ENCODE assay signal across 19 cellular contexts in the genomic region with DNA sequence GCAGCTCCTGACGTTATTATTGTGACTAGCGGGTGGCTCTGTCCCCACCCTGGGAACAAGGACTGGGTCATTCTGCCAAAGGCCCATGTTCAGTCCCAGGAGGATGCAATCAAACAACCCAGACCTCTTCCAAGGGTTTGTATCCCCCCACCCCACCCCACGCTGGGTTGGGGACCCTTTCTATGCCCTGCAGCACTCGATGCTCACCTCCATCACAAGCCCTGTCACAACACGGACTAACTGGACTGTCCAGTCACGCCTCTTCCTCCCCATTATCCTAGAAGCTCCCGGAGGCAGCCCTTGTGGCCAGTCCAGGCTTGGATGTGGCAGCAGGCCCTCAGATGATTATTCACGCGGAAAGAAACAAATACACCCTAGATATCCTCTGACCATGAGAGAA. TPM values are rescaled to one million over a fixed set of nuclear protein-coding genes. Genes with fewer than 3 reads are reported as not detected.
DNase-seq lines count a peak whose midpoint lies in the region; ATAC-seq lines count a peak whose summit lies in the region.
"Had no signal": no experiment of that assay in that cellular context is flagged by ENCODE, and none has a peak within 500 bp of the region (broad histone marks: within the 10 kb centered on the region; RNA-seq: fewer than 3 reads in every experiment).

No MANE protein-coding gene starts in this region.

- no peak overlapping the region for H4K12ac ChIP-seq in trophoblast cell (ENCODE audit: low read depth, low read length)

- intact Hi-C loops in left cardiac atrium (cut with DNase I): no loop called here

- H3K27me3 ChIP-seq in HUES64 (ENCODE audit: insufficient read depth, low read length): peaks cover 23% of the 10 kb centered on the region
- peaks cover 29% of the 10 kb centered on the region for H3K27me3 ChIP-seq in iPS-20b (ENCODE audit: insufficient read depth, low read length)
- no peaks in the 10 kb centered on the region for H3K27me3 ChIP-seq in trophoblast cell (ENCODE audit: insufficient read depth, low read length)

- H3K79me1 ChIP-seq in trophoblast cell (ENCODE audit: low read length): peaks cover 52% of the 10 kb centered on the region

- H3K27ac ChIP-seq in HUES64 (ENCODE audit: low read depth, low read length) (peak overlapping the region; percentile 99; the same call in 1 of the 2 replicates), iPS-20b (ENCODE audit: low read length) (no peak overlapping the region), trophoblast cell (ENCODE audit: low read depth, low read length) (peak overlapping the region; percentile 66)
- H3K27ac ChIP-seq: epithelial cell of prostate, KMS-11, RWPE1, skin epidermis had no signal

- H3K4ac ChIP-seq in trophoblast cell (ENCODE audit: low read depth, low read length): peak overlapping the region; percentile 35

- H2BK12ac ChIP-seq in trophoblast cell (ENCODE audit: low read length): peak overlapping the region; percentile 29

- peak overlapping the region; percentile 27 for H4K91ac ChIP-seq in trophoblast cell (ENCODE audit: low read depth, low read length)

- H3K79me2 ChIP-seq in trophoblast cell (ENCODE audit: control insufficient read depth, insufficient read depth, low read length, poor library complexity): peaks cover 34% of the 10 kb centered on the region

- no peak overlapping the region for H4K8ac ChIP-seq in trophoblast cell (ENCODE audit: low read depth, low read length)

- ATAC-seq in left cardiac atrium: no peak
- ATAC-seq: CD8-positive, alpha-beta T cell had no signal

- WGBS in HUES64: 87% methylated on average over 9 of the region's 9 CpGs
- WGBS in trophoblast cell (ENCODE audit: extremely low coverage, insufficient coverage, insufficient read length): no CpG with 5 or more reads among the region's 9 CpGs

- H3K4me2 ChIP-seq in trophoblast cell (ENCODE audit: low read length): peak overlapping the region; percentile 21
- H3K4me2 ChIP-seq: KMS-11 had no signal

- peak overlapping the region; percentile 61 for H2BK5ac ChIP-seq in trophoblast cell (ENCODE audit: low read depth, low read length, poor library complexity)

- H3K18ac ChIP-seq in trophoblast cell (ENCODE audit: low read length): peak overlapping the region; percentile 44

- H3K23ac ChIP-seq in trophoblast cell (ENCODE audit: low read length): no peak overlapping the region

- H3K14ac ChIP-seq in trophoblast cell (ENCODE audit: low read length): no peak overlapping the region

- peak overlapping the region; percentile 58 for H2BK120ac ChIP-seq in trophoblast cell (ENCODE audit: insufficient read depth, low read length, poor library complexity)

- no peak overlapping the region for H3K9ac ChIP-seq in HUES64 (ENCODE audit: low read depth, low read length)
- H3K9ac ChIP-seq in iPS-20b (ENCODE audit: low read depth, low read length): peak overlapping the region; percentile 80; the same call in 1 of the 2 replicates
- no peak overlapping the region for H3K9ac ChIP-seq in trophoblast cell (ENCODE audit: low read length)
- H3K9ac ChIP-seq: KMS-11 had no signal

- peak overlapping the region; percentile 53 for H2AK5ac ChIP-seq in trophoblast cell (ENCODE audit: low read length)

- peaks cover 67% of the 10 kb centered on the region for H3K4me1 ChIP-seq in HUES64 (ENCODE audit: insufficient read depth, low read length)
- peaks cover 66% of the 10 kb centered on the region for H3K4me1 ChIP-seq in iPS-20b (ENCODE audit: insufficient read depth, low read length)
- peaks cover 49 to 50% of the 10 kb centered on the region in 2 experiments for H3K4me1 ChIP-seq in trophoblast cell (ENCODE audit: control insufficient read depth in 1 of 2, insufficient read depth in 2 of 2, low read length in 2 of 2)

- no peak overlapping the region for H3K4me3 ChIP-seq in HUES64 (ENCODE audit: low read length)
- H3K4me3 ChIP-seq in iPS-20b (ENCODE audit: low read length): peak overlapping the region; percentile 58; the same call in 1 of the 2 replicates
- no peak overlapping the region for H3K4me3 ChIP-seq in trophoblast cell (ENCODE audit: low read depth, low read length)
- H3K4me3 ChIP-seq: skin epidermis had no signal

- H3K36me3 ChIP-seq in HUES64 (ENCODE audit: insufficient read depth, low read length) (no peaks in the 10 kb centered on the region), iPS-20b (ENCODE audit: insufficient read depth, low read depth, low read length) (no peaks in the 10 kb centered on the region), trophoblast cell (ENCODE audit: control insufficient read depth in 1 of 2, insufficient read depth in 2 of 2, low read length in 2 of 2) (peaks cover 0 to 6% of the 10 kb centered on the region in 2 experiments)

- no peak overlapping the region for H2AFZ ChIP-seq in trophoblast cell (ENCODE audit: insufficient read depth, low read length, poor library complexity)

- H3K9me3 ChIP-seq in HUES64 (ENCODE audit: insufficient read depth, low read depth, low read length) (no peaks in the 10 kb centered on the region), iPS-20b (ENCODE audit: insufficient read depth, low read depth, low read length) (no peaks in the 10 kb centered on the region), trophoblast cell (ENCODE audit: insufficient read depth, low read depth, low read length) (no peaks in the 10 kb centered on the region)

- peak; percentile 5 for DNase-seq in AG20443 (ENCODE audit: low spot score)
- peak in 1 of 2 donors; percentile 25 for DNase-seq in trophoblast cell
- no peak for DNase-seq in left cardiac atrium
- DNase-seq in SW 1271 (lab: John Stamatoyannopoulos, UW): no peak
- no peak for DNase-seq in NCI-H526 treated with DMSO at 0.1 percent for 48 hours (lab: John Stamatoyannopoulos, UW)
- DNase-seq in activated CD4-positive, alpha-beta T cell treated with anti-CD3 and anti-CD28 coated beads for 1 hour: no peak
- DNase-seq: activated CD4-positive, alpha-beta T cell treated with anti-CD3 and anti-CD28 coated beads, Interleukin-2, amount 50 U/mL, for 1 hour; CD8-positive, alpha-beta T cell; effector CD4-positive, alpha-beta T cell; GDM1; HCEC 1CT; NCI-H2029 treated with DMSO at 0.1 percent for 48 hours; NCI-H82 had no signal

RNA-seq across cellular contexts. Expression of a gene that starts 3.7 kb away (rescaled TPM):
- 11.5 TPM for polyA plus RNA-seq in HUES64 (2013, experiment 1 of 2)
- 15.2 TPM for polyA plus RNA-seq in HUES64 (2013, experiment 2 of 2)
- 20.8 and 21.4 TPM in 2 replicates for polyA plus RNA-seq in trophoblast cell (2013)
- under 1 TPM; 0.18 to 0.44 TPM for total RNA-seq in left cardiac atrium
- total RNA-seq: CD8-positive, alpha-beta T cell had no signal
